Comparison of ENCODE assay signal across 21 cellular contexts in genomic region chr2:179524940-179525339, GRCh38.
"Had no signal": no experiment of that assay in that cellular context is flagged by ENCODE, and none has a peak within 500 bp of the region (broad histone marks: within the 10 kb centered on the region; RNA-seq: fewer than 3 reads in every experiment).

No MANE protein-coding gene starts in this region.

- H3K36me3 ChIP-seq: cardiac muscle cell, neural progenitor cell, sigmoid colon, tibial artery had no signal

- H2AFZ ChIP-seq: neural progenitor cell had no signal

- H3K9ac ChIP-seq: neural progenitor cell had no signal

- H3K27ac ChIP-seq: cardiac muscle cell, foreskin keratinocyte, neural progenitor cell, sigmoid colon, tibial artery had no signal

- H3K9me3 ChIP-seq: sigmoid colon, tibial artery had no signal

- H3K27ac Mint-ChIP-seq: effector memory CD8-positive, alpha-beta T cell; naive B cell; neural progenitor cell; T-helper 1 cell treated with Interleukin-12 subunit alpha and Interleukin-12 subunit beta and Interleukin-4 antibody, amounts not matched to agents 30 μg/mL and 1 μg/mL, for 36 hours had no signal

- ATAC-seq: activated CD4-positive, CD25-positive, alpha-beta regulatory T cell treated with anti-CD3 and anti-CD28 coated beads, Interleukin-2, amount 50 U/mL, for 24 hours; activated T-cell treated with anti-CD3 and anti-CD28 coated beads, Interleukin-2, amount 50 U/mL, for 4 hours; effector memory CD8-positive, alpha-beta T cell; foreskin keratinocyte; left lobe of liver had no signal

- H3K4me3 ChIP-seq: cardiac muscle cell, neural progenitor cell, sigmoid colon, tibial artery had no signal

- H3K9me3 Mint-ChIP-seq: activated T-cell treated with anti-CD3 and anti-CD28 coated beads, Interleukin-2, amount 50 U/mL, for 4 hours; effector memory CD8-positive, alpha-beta T cell; naive B cell; neural progenitor cell; T-helper 1 cell treated with Interleukin-12 subunit alpha and Interleukin-12 subunit beta and Interleukin-4 antibody, amounts not matched to agents 30 μg/mL and 1 μg/mL, for 36 hours had no signal

- H3K4me1 Mint-ChIP-seq: naive B cell, neural progenitor cell had no signal

- H3K4me2 ChIP-seq: neural progenitor cell had no signal

- H3K4me1 ChIP-seq: foreskin keratinocyte, neural progenitor cell, sigmoid colon, tibial artery had no signal

- DNase-seq: activated CD4-positive, alpha-beta T cell treated with anti-CD3 and anti-CD28 coated beads, Interleukin-2, amount 50 U/mL, for 1 hour; activated CD8-positive, alpha-beta memory T cell treated with anti-CD3 and anti-CD28 coated beads, Interleukin-2, amount 50 U/mL, for 4 hours; activated naive CD4-positive, alpha-beta T cell treated with anti-CD3 and anti-CD28 coated beads, Interleukin-2, amount 50 U/mL, for 16 hours; activated T-cell treated with anti-CD3 and anti-CD28 coated beads, Interleukin-2, amount 50 U/mL, for 4 hours; aorta; effector memory CD8-positive, alpha-beta T cell; foreskin keratinocyte; glutamatergic neuron; hippocampal formation; naive B cell; sigmoid colon; stimulated activated CD4-positive, alpha-beta T cell treated with anti-CD3 and anti-CD28 coated beads, Interleukin-12 subunit alpha, Interleukin-12 subunit beta, amount 100 ng/mL, for 4 hours; stimulated activated CD4-positive, alpha-beta T cell treated with anti-CD3 and anti-CD28 coated beads, Interleukin-1b, Interleukin-23, amount 100 ng/mL, for 48 hours; stimulated activated naive CD4-positive, alpha-beta T cell treated with Interleukin-2 at 50 U/mL for 16 hours; substantia nigra; tibial artery had no signal

- H3K36me3 Mint-ChIP-seq: naive B cell, neural progenitor cell had no signal

- H3K27me3 ChIP-seq: cardiac muscle cell, foreskin keratinocyte, neural progenitor cell, sigmoid colon, tibial artery had no signal

- H3K4me3 Mint-ChIP-seq: activated T-cell treated with anti-CD3 and anti-CD28 coated beads, Interleukin-2, amount 50 U/mL, for 4 hours; effector memory CD8-positive, alpha-beta T cell; naive B cell; neural progenitor cell; T-helper 1 cell treated with Interleukin-12 subunit alpha and Interleukin-12 subunit beta and Interleukin-4 antibody, amounts not matched to agents 30 μg/mL and 1 μg/mL, for 36 hours had no signal

- H3K27me3 Mint-ChIP-seq: effector memory CD8-positive, alpha-beta T cell had no signal
